ENCODE assay signal across 27 cellular contexts in the genomic region with DNA sequence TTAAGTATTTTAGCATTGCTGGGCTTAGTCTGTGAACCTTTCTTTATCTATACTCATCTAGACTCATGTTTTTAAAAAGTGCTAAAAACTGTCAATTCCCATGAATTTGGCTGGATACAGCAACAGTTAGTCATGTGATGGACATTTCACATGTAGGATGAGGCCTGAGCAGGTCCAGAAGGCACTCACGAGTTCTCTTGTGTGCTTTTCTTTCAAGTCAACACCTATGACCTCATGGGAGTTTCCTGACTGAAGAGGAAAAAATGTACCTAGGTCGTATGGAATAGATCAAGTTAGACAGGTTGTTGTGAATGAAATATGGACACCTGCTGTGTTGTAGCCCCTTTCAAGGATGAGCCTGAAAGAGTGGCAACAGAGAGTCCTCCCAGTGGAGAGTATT.
"Had no signal": no experiment of that assay in that cellular context is flagged by ENCODE, and none has a peak within 500 bp of the region (broad histone marks: within the 10 kb centered on the region; RNA-seq: fewer than 3 reads in every experiment).

No MANE protein-coding gene starts in this region.

- ATAC-seq: activated CD4-positive, CD25-positive, alpha-beta regulatory T cell treated with anti-CD3 and anti-CD28 coated beads, Interleukin-2, amount 50 U/mL, for 24 hours; activated T-cell treated with anti-CD3 and anti-CD28 coated beads, Interleukin-2, amount 50 U/mL, for 4 hours; activated T-helper 17 cell treated with anti-CD3 and anti-CD28 coated beads, Interleukin-2, amount 50 U/mL, for 72 hours; heart right ventricle; left cardiac atrium had no signal

- H3K4me3 ChIP-seq: esophagus muscularis mucosa, heart right ventricle, right lobe of liver, thoracic aorta, uterus had no signal

- H3K27ac ChIP-seq: esophagus muscularis mucosa, heart right ventricle, neutrophil, right lobe of liver, thoracic aorta, uterus, WERI-Rb-1 had no signal

- H3K4me1 Mint-ChIP-seq: activated CD4-positive, alpha-beta memory T cell treated with anti-CD3 and anti-CD28 coated beads, Interleukin-2, amount 10 ng/mL, durations not matched to agents 7 days and 5 days; activated CD4-positive, alpha-beta T cell treated with anti-CD3 and anti-CD28 coated beads, Interleukin-2, amount 10 ng/mL, durations not matched to agents 7 days and 5 days; activated T-helper 17 cell treated with anti-CD3 and anti-CD28 coated beads, Interleukin-2, amount 50 U/mL, for 72 hours; central memory CD8-positive, alpha-beta T cell; naive B cell had no signal

- H3K36me3 ChIP-seq: esophagus muscularis mucosa, heart right ventricle, neutrophil, right lobe of liver, thoracic aorta, uterus, WERI-Rb-1 had no signal

- H3K36me3 Mint-ChIP-seq: mesothelial cell of epicardium, naive B cell, type B pancreatic cell had no signal

- DNase-seq: activated CD4-positive, alpha-beta memory T cell treated with anti-CD3 and anti-CD28 coated beads, Interleukin-2, amount 10 ng/mL, durations not matched to agents 7 days and 5 days; activated CD4-positive, alpha-beta T cell treated with anti-CD3 and anti-CD28 coated beads, Interleukin-2, amount 10 ng/mL, durations not matched to agents 7 days and 5 days; activated gamma-delta T cell treated with Interleukin-2 at 50 U/mL for 16 hours; activated naive CD4-positive, alpha-beta T cell treated with anti-CD3 and anti-CD28 coated beads, Interleukin-2, amount 50 U/mL, for 16 hours; activated T-cell treated with anti-CD3 and anti-CD28 coated beads, Interleukin-2, amount 50 U/mL, for 4 hours; amygdala; endodermal cell; foreskin melanocyte; heart right ventricle; left cardiac atrium; naive B cell; nephron progenitor cell; right lobe of liver; stimulated activated CD4-positive, alpha-beta T cell treated with anti-CD3 and anti-CD28 coated beads, Interleukin-2, amount 100 ng/mL, for 48 hours; T1000; uterus; WERI-Rb-1 had no signal

- H3K9me3 Mint-ChIP-seq: activated CD4-positive, alpha-beta memory T cell treated with anti-CD3 and anti-CD28 coated beads, Interleukin-2, amount 10 ng/mL, durations not matched to agents 7 days and 5 days; activated CD4-positive, alpha-beta T cell treated with anti-CD3 and anti-CD28 coated beads, Interleukin-2, amount 10 ng/mL, durations not matched to agents 7 days and 5 days; activated T-cell treated with anti-CD3 and anti-CD28 coated beads, Interleukin-2, amount 50 U/mL, for 4 hours; activated T-helper 17 cell treated with anti-CD3 and anti-CD28 coated beads, Interleukin-2, amount 50 U/mL, for 72 hours; central memory CD8-positive, alpha-beta T cell; dendritic cell treated with granulocyte-macrophage colony-stimulating factor and Interleukin-4, amounts not matched to agents 40 ng/mL and 50 ng/mL, for 4 days; mesothelial cell of epicardium; naive B cell; nephron progenitor cell; stimulated activated naive CD8-positive, alpha-beta T cell treated with anti-CD3 and anti-CD28 coated beads, Interleukin-15, Interleukin-2, amounts not matched to agents 100 ng/mL and 50 ng/mL, for 24 hours; type B pancreatic cell had no signal

- H3K27ac Mint-ChIP-seq: activated CD4-positive, alpha-beta memory T cell treated with anti-CD3 and anti-CD28 coated beads, Interleukin-2, amount 10 ng/mL, durations not matched to agents 7 days and 5 days; activated CD4-positive, alpha-beta T cell treated with anti-CD3 and anti-CD28 coated beads, Interleukin-2, amount 10 ng/mL, durations not matched to agents 7 days and 5 days; activated T-helper 17 cell treated with anti-CD3 and anti-CD28 coated beads, Interleukin-2, amount 50 U/mL, for 72 hours; dendritic cell treated with granulocyte-macrophage colony-stimulating factor and Interleukin-4, amounts not matched to agents 40 ng/mL and 50 ng/mL, for 4 days; endodermal cell; mesothelial cell of epicardium; naive B cell; nephron progenitor cell; stimulated activated naive CD8-positive, alpha-beta T cell treated with anti-CD3 and anti-CD28 coated beads, Interleukin-15, Interleukin-2, amounts not matched to agents 100 ng/mL and 50 ng/mL, for 24 hours; type B pancreatic cell had no signal

- H3K4me3 Mint-ChIP-seq: activated CD4-positive, alpha-beta memory T cell treated with anti-CD3 and anti-CD28 coated beads, Interleukin-2, amount 10 ng/mL, durations not matched to agents 7 days and 5 days; activated CD4-positive, alpha-beta T cell treated with anti-CD3 and anti-CD28 coated beads, Interleukin-2, amount 10 ng/mL, durations not matched to agents 7 days and 5 days; activated T-cell treated with anti-CD3 and anti-CD28 coated beads, Interleukin-2, amount 50 U/mL, for 4 hours; activated T-helper 17 cell treated with anti-CD3 and anti-CD28 coated beads, Interleukin-2, amount 50 U/mL, for 72 hours; central memory CD8-positive, alpha-beta T cell; dendritic cell treated with granulocyte-macrophage colony-stimulating factor and Interleukin-4, amounts not matched to agents 40 ng/mL and 50 ng/mL, for 4 days; endodermal cell; mesothelial cell of epicardium; naive B cell; nephron progenitor cell; stimulated activated naive CD8-positive, alpha-beta T cell treated with anti-CD3 and anti-CD28 coated beads, Interleukin-15, Interleukin-2, amounts not matched to agents 100 ng/mL and 50 ng/mL, for 24 hours; type B pancreatic cell had no signal

- H3K4me1 ChIP-seq: heart right ventricle, right lobe of liver, uterus had no signal

- H3K27me3 Mint-ChIP-seq: activated CD4-positive, alpha-beta memory T cell treated with anti-CD3 and anti-CD28 coated beads, Interleukin-2, amount 10 ng/mL, durations not matched to agents 7 days and 5 days; dendritic cell treated with granulocyte-macrophage colony-stimulating factor and Interleukin-4, amounts not matched to agents 40 ng/mL and 50 ng/mL, for 4 days; type B pancreatic cell had no signal

- H3K27me3 ChIP-seq: esophagus muscularis mucosa, neutrophil, right lobe of liver, uterus had no signal

- H3K9me3 ChIP-seq: esophagus muscularis mucosa, heart right ventricle, neutrophil, right lobe of liver, thoracic aorta, uterus had no signal
